ENCODE assay signal across 15 cellular contexts in genomic region chr1:151495316-151495715, GRCh38. TPM values are rescaled to one million over a fixed set of nuclear protein-coding genes. Genes with fewer than 3 reads are reported as not detected.
DNase-seq lines count a peak whose midpoint lies in the region; ATAC-seq and TF ChIP-seq lines count a peak whose summit lies in the region.
"Had no signal": no experiment of that assay in that cellular context is flagged by ENCODE, and none has a peak within 500 bp of the region (broad histone marks: within the 10 kb centered on the region; RNA-seq: fewer than 3 reads in every experiment).

No MANE protein-coding gene starts in this region.

- H3K79me2 ChIP-seq in mammary epithelial cell (ENCODE audit: insufficient read depth, low read length): no peaks in the 10 kb centered on the region
- no peaks in the 10 kb centered on the region for H3K79me2 ChIP-seq in smooth muscle cell (ENCODE audit: low read depth)

- in situ Hi-C loops in mammary epithelial cell (cut with MboI; ENCODE audit: low sequenced_read_pairs in 2 of 2): no loop called here

- intact Hi-C loops in mammary epithelial cell (cut with micrococcal nuclease): no loop called here

- H4K20me1 ChIP-seq in mammary epithelial cell (ENCODE audit: insufficient read depth, low read length) (no peaks in the 10 kb centered on the region), smooth muscle cell (ENCODE audit: low read depth) (no peaks in the 10 kb centered on the region)

- H3K4me2 ChIP-seq in mammary epithelial cell (ENCODE audit: insufficient read depth, low read depth, low read length) (peak overlapping the region; percentile 59), smooth muscle cell (peak overlapping the region; percentile 3)

- H3K9me3 ChIP-seq in HUES48 (ENCODE audit: control insufficient read depth, insufficient read depth, low read length) (no peaks in the 10 kb centered on the region), mammary epithelial cell (replicated peaks; ENCODE audit: insufficient read depth, low read length) (no peaks in the 10 kb centered on the region), smooth muscle cell (replicated peaks; ENCODE audit: low read depth) (no peaks in the 10 kb centered on the region)
- H3K9me3 ChIP-seq: BE2C, esophagus squamous epithelium had no signal

- H3K27ac ChIP-seq in HUES48 (ENCODE audit: low read depth, low read length) (peak overlapping the region; percentile 16), mammary epithelial cell (ENCODE audit: insufficient read depth, low read depth, low read length) (no peak overlapping the region), smooth muscle cell (ENCODE audit: low read depth) (no peak overlapping the region)
- H3K27ac ChIP-seq: esophagus squamous epithelium, WERI-Rb-1 had no signal

- no peak for DNase-seq in mammary epithelial cell
- peak; percentile 86 for DNase-seq in medulla oblongata (ENCODE audit: extremely low spot score)
- DNase-seq in smooth muscle cell (lab: John Stamatoyannopoulos, UW; ENCODE audit: unreplicated experiment): no peak
- DNase-seq in NCI-H2171 treated with DMSO at 0.1 percent for 48 hours (lab: John Stamatoyannopoulos, UW): no peak
- no peak for DNase-seq in NCI-H2171 (lab: John Stamatoyannopoulos, UW)
- DNase-seq in activated T-cell treated with anti-CD3 and anti-CD28 coated beads, Interleukin-2, amount 50 U/mL, for 48 hours: no peak
- DNase-seq: activated CD8-positive, alpha-beta T cell treated with anti-CD3 and anti-CD28 coated beads, Interleukin-2, amount 10 ng/mL, durations not matched to agents 7 days and 5 days; BE2C; esophagus squamous epithelium; KG1; NCI-H345; stimulated activated CD4-positive, alpha-beta T cell treated with anti-CD3 and anti-CD28 coated beads, Interleukin-1b, Interleukin-23, amount 100 ng/mL, for 48 hours; WERI-Rb-1 had no signal

- dilution Hi-C loops in mammary epithelial cell (cut with HindIII; ENCODE audit: low sequenced_read_pairs): no loop called here

- WGBS in mammary epithelial cell (ENCODE audit: low coverage, missing lambda C conversion rate): 54% methylated on average over 1 of the region's 1 CpG
- whole genome bisulfite sequencing in smooth muscle cell (ENCODE audit: low lambda C conversion rate): 47% methylated on average over 1 of the region's 1 CpG

- no peak for ATAC-seq in GM21447 (IDR thresholded peaks at IDR 0.05; ENCODE audit: unreplicated experiment)
- ATAC-seq: activated CD8-positive, alpha-beta T cell treated with anti-CD3 and anti-CD28 coated beads, Interleukin-2, amount 10 ng/mL, durations not matched to agents 7 days and 5 days had no signal

- H3K4me3 ChIP-seq in HUES48 (ENCODE audit: low read depth, low read length): no peak overlapping the region
- H3K4me3 ChIP-seq in mammary epithelial cell (replicated peaks in 1 of 3; ENCODE audit: insufficient read depth in 1 of 3, low read depth in 2 of 3, low read length in 3 of 3): no peak overlapping the region
- H3K4me3 ChIP-seq in smooth muscle cell: no peak overlapping the region
- H3K4me3 ChIP-seq: esophagus squamous epithelium had no signal

- CTCF ChIA-PET in mammary epithelial cell (lab: Charles Lee; ENCODE audit: low non-redundant PET): interaction anchor here (0.7 kb wide), 1 partner anchor 413 kb away, joined by 3 read pairs; no protein-coding TSS in a partner anchor

- no TSS peak for BruUV-seq in mammary epithelial cell (replicated peaks; lab: Mats Ljungman, UMichigan)

- H3K27me3 ChIP-seq in HUES48 (ENCODE audit: control insufficient read depth, insufficient read depth, low read length) (no peaks in the 10 kb centered on the region), mammary epithelial cell (ENCODE audit: insufficient read depth, low read length) (no peaks in the 10 kb centered on the region), smooth muscle cell (ENCODE audit: low read depth) (no peaks in the 10 kb centered on the region)
- H3K27me3 ChIP-seq: BE2C, esophagus squamous epithelium had no signal

- H3K36me3 ChIP-seq in HUES48 (ENCODE audit: control insufficient read depth, insufficient read depth, low read length) (no peaks in the 10 kb centered on the region), mammary epithelial cell (ENCODE audit: insufficient read depth, low read length) (no peaks in the 10 kb centered on the region), smooth muscle cell (ENCODE audit: low read depth) (no peaks in the 10 kb centered on the region)
- H3K36me3 ChIP-seq: BE2C, esophagus squamous epithelium, WERI-Rb-1 had no signal

- peaks cover 8% of the 10 kb centered on the region for H3F3A ChIP-seq in smooth muscle cell (ENCODE audit: low read depth)

- H2AFZ ChIP-seq in mammary epithelial cell (ENCODE audit: low read depth, low read length) (no peak overlapping the region), smooth muscle cell (ENCODE audit: low read depth) (no peak overlapping the region)

- H3K9ac ChIP-seq in HUES48 (ENCODE audit: low read depth, low read length) (no peak overlapping the region), mammary epithelial cell (ENCODE audit: insufficient read depth, low read length) (no peak overlapping the region), smooth muscle cell (ENCODE audit: low read depth) (no peak overlapping the region)

- H3K4me1 ChIP-seq in HUES48 (ENCODE audit: control insufficient read depth, insufficient read depth, low read length): no peaks in the 10 kb centered on the region
- H3K4me1 ChIP-seq in mammary epithelial cell (ENCODE audit: insufficient read depth, low read length): peaks cover 14% of the 10 kb centered on the region
- peaks cover 8% of the 10 kb centered on the region for H3K4me1 ChIP-seq in smooth muscle cell (ENCODE audit: low read depth)
- H3K4me1 ChIP-seq: BE2C had no signal

- TF ChIP-seq CTCF in mammary epithelial cell (conservative IDR thresholded peaks at IDR 0.05 in 1 of 2, IDR thresholded peaks at IDR 0.05 in 1 of 2; ENCODE audit: extremely low read depth in 1 of 2, insufficient read depth in 1 of 2, low read depth in 1 of 2, low read length in 2 of 2) (no peak), smooth muscle cell (IDR thresholded peaks at IDR 0.05; ENCODE audit: borderline replicate concordance, insufficient read depth, poor library complexity, severe bottlenecking) (no peak)

RNA-seq across cellular contexts. Expression of gene CGN, which starts 15.9 kb away (rescaled TPM):
- total RNA-seq in mammary epithelial cell (1 to 10 TPM; 2.0 to 3.7 TPM), smooth muscle cell (0.76 and 17.0 TPM in 2 replicates)
- polyA plus RNA-seq in mammary epithelial cell (1.1 TPM), smooth muscle cell (0.70 and 2.5 TPM in 2 replicates)
- polyA minus RNA-seq in mammary epithelial cell: not detected

RNA-seq across cellular contexts. Expression of gene POGZ, which starts 36.0 kb away (rescaled TPM):
- total RNA-seq in mammary epithelial cell (10 to 100 TPM; 28.0 to 48.1 TPM), smooth muscle cell (40.9 and 47.0 TPM in 2 replicates)
- polyA plus RNA-seq in mammary epithelial cell (18.2 TPM), smooth muscle cell (20.5 and 24.8 TPM in 2 replicates)
- 41.7 TPM for polyA minus RNA-seq in mammary epithelial cell

RNA-seq across cellular contexts. Expression of gene TUFT1, which starts 44.8 kb away (rescaled TPM):
- 10 to 100 TPM; 43.3 to 59.0 TPM for total RNA-seq in mammary epithelial cell
- polyA plus RNA-seq in mammary epithelial cell: 7.0 TPM
- polyA minus RNA-seq in mammary epithelial cell: 14.2 TPM
- total RNA-seq in smooth muscle cell: 19.6 and 20.0 TPM in 2 replicates
- 15.1 and 30.7 TPM in 2 replicates for polyA plus RNA-seq in smooth muscle cell
